9 cellular contexts compared by ENCODE assay signal in genomic region chr14:93045965-93046695, GRCh38.
A peak's percentile ranks its signal among the peaks of the same experiment; 100 is the strongest.
DNase-seq lines count a peak whose midpoint lies in the region; ATAC-seq, FAIRE-seq and TF ChIP-seq lines count a peak whose summit lies in the region.
"Had no signal": no experiment of that assay in that cellular context is flagged by ENCODE, and none has a peak within 500 bp of the region (broad histone marks: within the 10 kb centered on the region; RNA-seq: fewer than 3 reads in every experiment).

No MANE protein-coding gene starts in this region.

- H3K4me3 Mint-ChIP-seq in WTC11, result no peak overlapping the region

- TF ChIP-seq EP300 in gastroesophageal sphincter (IDR thresholded peaks at IDR 0.05), result no peak

- TF ChIP-seq POLR2A in gastroesophageal sphincter (IDR thresholded peaks at IDR 0.05) (no peak), spleen (IDR thresholded peaks at IDR 0.05) (no peak), GM12892 (IDR thresholded peaks at IDR 0.05; ENCODE audit: low read depth, low read length) (no peak)

- ATAC-seq in WTC11 (no peak), gastroesophageal sphincter (no peak)

- no peaks in the 10 kb centered on the region for H3K27me3 ChIP-seq in gastroesophageal sphincter
- H3K27me3 ChIP-seq in spleen (replicated peaks in 1 of 7), result no peaks in the 10 kb centered on the region

- TF ChIP-seq CTCF in WTC11 (IDR thresholded peaks at IDR 0.05) (no peak), gastroesophageal sphincter (IDR thresholded peaks at IDR 0.05) (no peak), spleen (IDR thresholded peaks at IDR 0.05 in 8 of 11, conservative IDR thresholded peaks at IDR 0.05 in 3 of 11) (no peak)

- no peaks in the 10 kb centered on the region for H3K27me3 Mint-ChIP-seq in WTC11 (ENCODE audit: low read depth)

- peaks cover 17 to 97% (median 48%) of the 10 kb centered on the region in 3 donors for H3K4me1 ChIP-seq in gastroesophageal sphincter
- H3K4me1 ChIP-seq in spleen, result peaks cover 44 to 95% (median 79%) of the 10 kb centered on the region in 6 donors

- intact Hi-C loops in spleen (cut with DNase I; ENCODE audit: low total_unique reads), result no loop called here

- CTCF ChIA-PET in WTC11 (lab: Charles Lee), result interaction anchor here (0.6 to 2.4 kb wide), 8 partner anchors 12 to 153 kb away, joined by 3 to 12 read pairs (median 4); no protein-coding TSS in a partner anchor

- peak overlapping the region in 3 of 4 donors; percentile 89 to 95 (median 90) for H3K27ac ChIP-seq in gastroesophageal sphincter
- peak overlapping the region in 2 of 8 donors; percentile 48 to 84 for H3K27ac ChIP-seq in spleen

- WGBS in gastroesophageal sphincter (ENCODE audit: low coverage in 1 of 2), 2 donors, result 76 to 100% methylated on average over 5 to 15 of the region's 15 CpGs
- WGBS in spleen, 5 donors, result 69 to 80% (median 70%) methylated on average over 15 of the region's 15 CpGs

- peak overlapping the region; percentile 17; the same call in 1 of the 2 replicates for H3K27ac Mint-ChIP-seq in WTC11

- peaks cover 93% of the 10 kb centered on the region for H3K4me1 Mint-ChIP-seq in WTC11

- no peaks in the 10 kb centered on the region for H3K9me3 ChIP-seq in gastroesophageal sphincter
- H3K9me3 ChIP-seq in spleen, result no peaks in the 10 kb centered on the region

- H3K36me3 ChIP-seq in gastroesophageal sphincter (no peaks in the 10 kb centered on the region), spleen (peaks cover 0 to 26% (median 6%) of the 10 kb centered on the region in 6 donors)

- H3K36me3 Mint-ChIP-seq in WTC11, result peaks cover 12% of the 10 kb centered on the region; the same call in 1 of the 2 replicates

- DNase-seq in HCEC 1CT, result peak; percentile 79
- DNase-seq in WTC11 (ENCODE audit: low spot score), result no peak
- DNase-seq in spleen, result peak; percentile 69
- DNase-seq in anterior cingulate cortex (lab: John Stamatoyannopoulos, UW), result no peak
- DNase-seq in GM12892 (ENCODE audit: insufficient read length), result no peak
- no peak for DNase-seq in iPS-NIHi11 (ENCODE audit: low spot score)
- DNase-seq: NCI-H1417 treated with DMSO at 0.1 percent for 48 hours had no signal

- FAIRE-seq in GM12892 (lab: Jason Lieb, UNC), result no peak
- FAIRE-seq: bronchial epithelial cell had no signal

- POLR2A ChIA-PET in WTC11 (lab: Charles Lee), result no interaction called here

- H3K9me3 Mint-ChIP-seq in WTC11, result no peaks in the 10 kb centered on the region

- H3K4me3 ChIP-seq in gastroesophageal sphincter (no peak overlapping the region), spleen (no peak overlapping the region)

TF ChIP-seq in WTC11, 78 proteins besides CTCF, POLR2A, EP300 and RAD21:
- TF ChIP-seq TP53 (CRISPR knock-in tag; IDR thresholded peaks at IDR 0.05) (no peak), HMGXB4 (CRISPR knock-in tag; IDR thresholded peaks at IDR 0.05) (no peak), ZBTB21 (CRISPR knock-in tag; IDR thresholded peaks at IDR 0.05; ENCODE audit: borderline replicate concordance) (no peak), ZNF671 (CRISPR knock-in tag; IDR thresholded peaks at IDR 0.05) (no peak), SMAD3 (CRISPR knock-in tag; IDR thresholded peaks at IDR 0.05; ENCODE audit: borderline replicate concordance) (no peak), NFE2L1 (CRISPR knock-in tag; IDR thresholded peaks at IDR 0.05) (no peak), SOX15 (CRISPR knock-in tag; IDR thresholded peaks at IDR 0.05) (no peak), ATF1 (CRISPR knock-in tag; IDR thresholded peaks at IDR 0.05) (no peak), E2F5 (CRISPR knock-in tag; IDR thresholded peaks at IDR 0.05) (no peak), NR3C1 (CRISPR knock-in tag; conservative IDR thresholded peaks at IDR 0.05; ENCODE audit: low read depth) (no peak), ZNF121 (CRISPR knock-in tag; IDR thresholded peaks at IDR 0.05) (no peak), GRHL2 (CRISPR knock-in tag; IDR thresholded peaks at IDR 0.05; ENCODE audit: insufficient replicate concordance, severe bottlenecking) (no peak), ZNF232 (CRISPR knock-in tag; IDR thresholded peaks at IDR 0.05) (no peak)
- TF ChIP-seq, protein P1, sequence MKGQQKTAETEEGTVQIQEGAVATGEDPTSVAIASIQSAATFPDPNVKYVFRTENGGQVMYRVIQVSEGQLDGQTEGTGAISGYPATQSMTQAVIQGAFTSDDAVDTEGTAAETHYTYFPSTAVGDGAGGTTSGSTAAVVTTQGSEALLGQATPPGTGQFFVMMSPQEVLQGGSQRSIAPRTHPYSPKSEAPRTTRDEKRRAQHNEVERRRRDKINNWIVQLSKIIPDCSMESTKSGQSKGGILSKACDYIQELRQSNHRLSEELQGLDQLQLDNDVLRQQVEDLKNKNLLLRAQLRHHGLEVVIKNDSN (CRISPR knock-in tag; IDR thresholded peaks at IDR 0.05), result no peak
- TF ChIP-seq, protein P2, sequence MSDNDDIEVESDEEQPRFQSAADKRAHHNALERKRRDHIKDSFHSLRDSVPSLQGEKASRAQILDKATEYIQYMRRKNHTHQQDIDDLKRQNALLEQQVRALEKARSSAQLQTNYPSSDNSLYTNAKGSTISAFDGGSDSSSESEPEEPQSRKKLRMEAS (CRISPR knock-in tag; IDR thresholded peaks at IDR 0.05), result no peak
- TF ChIP-seq, protein P3, sequence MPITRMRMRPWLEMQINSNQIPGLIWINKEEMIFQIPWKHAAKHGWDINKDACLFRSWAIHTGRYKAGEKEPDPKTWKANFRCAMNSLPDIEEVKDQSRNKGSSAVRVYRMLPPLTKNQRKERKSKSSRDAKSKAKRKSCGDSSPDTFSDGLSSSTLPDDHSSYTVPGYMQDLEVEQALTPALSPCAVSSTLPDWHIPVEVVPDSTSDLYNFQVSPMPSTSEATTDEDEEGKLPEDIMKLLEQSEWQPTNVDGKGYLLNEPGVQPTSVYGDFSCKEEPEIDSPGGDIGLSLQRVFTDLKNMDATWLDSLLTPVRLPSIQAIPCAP (CRISPR knock-in tag; IDR thresholded peaks at IDR 0.05), result no peak

Comparison
In these comparisons a context has a peak if more than half of its experiments do, and no peak if none do; other contexts are left out.
1. DNase-seq: peak in HCEC 1CT (single experiment) and spleen (single experiment); none in WTC11 (single experiment), anterior cingulate cortex (0 of 58), GM12892 (single experiment) and iPS-NIHi11 (single experiment).